ENCODE assay signal across 8 cellular contexts in the genomic region with DNA sequence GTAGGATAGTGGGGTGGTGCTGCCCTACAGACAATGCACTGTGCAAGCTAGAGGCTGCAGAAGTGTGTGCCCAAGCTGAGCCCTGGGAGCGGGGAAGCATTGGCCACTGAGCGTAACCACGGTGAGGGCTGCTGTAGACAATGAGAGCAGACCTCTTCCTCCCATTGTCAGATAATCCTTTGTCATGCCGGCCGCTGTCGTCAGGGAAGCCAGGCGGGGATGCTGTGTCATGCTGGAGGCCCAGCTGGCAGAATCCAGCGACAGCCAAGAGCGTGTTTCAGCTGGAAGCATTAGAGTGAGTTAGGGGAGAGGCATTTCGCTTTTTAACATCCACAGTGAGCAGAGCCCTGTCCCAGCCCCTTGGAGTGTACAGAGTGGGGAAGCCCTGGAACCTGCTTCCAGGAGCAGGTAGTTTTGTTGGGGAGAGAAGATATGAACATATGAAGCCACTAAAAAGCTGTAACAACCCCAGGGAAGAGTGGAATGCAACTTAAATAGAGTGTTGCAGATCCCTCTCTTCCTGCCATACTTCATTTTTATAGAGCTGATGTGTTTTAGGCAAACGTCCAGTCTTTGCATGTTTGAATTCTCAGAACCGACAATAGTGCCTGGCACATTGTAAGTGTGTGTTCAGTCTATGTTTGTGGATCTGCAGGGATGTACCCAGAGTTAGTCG. TPM values are rescaled to one million over a fixed set of nuclear protein-coding genes. Genes with fewer than 3 reads are reported as not detected.
DNase-seq lines count a peak whose midpoint lies in the region; TF ChIP-seq lines count a peak whose summit lies in the region.
"Had no signal": no experiment of that assay in that cellular context is flagged by ENCODE, and none has a peak within 500 bp of the region (broad histone marks: within the 10 kb centered on the region; RNA-seq: fewer than 3 reads in every experiment).

No MANE protein-coding gene starts in this region.

- CTCF ChIA-PET in activated CD4-positive, alpha-beta T cell treated with anti-CD3 and anti-CD28 coated beads, Interleukin-2, amount 10 ng/mL, durations not matched to agents 7 days and 5 days (lab: Charles Lee): no interaction called here

- H3K4me3 ChIP-seq in MG63: no peak overlapping the region
- H3K4me3 ChIP-seq in sigmoid colon: no peak overlapping the region

- peak overlapping the region; percentile 77 to 98 (median 89) for H3K27ac ChIP-seq in sigmoid colon

- POLR2A ChIA-PET in activated CD4-positive, alpha-beta T cell treated with anti-CD3 and anti-CD28 coated beads, Interleukin-2, amount 10 ng/mL, durations not matched to agents 7 days and 5 days (lab: Charles Lee): no interaction called here

- no peak overlapping the region for H3K4me3 Mint-ChIP-seq in activated CD4-positive, alpha-beta T cell treated with anti-CD3 and anti-CD28 coated beads, Interleukin-2, amount 10 ng/mL, durations not matched to agents 7 days and 5 days
- H3K4me3 Mint-ChIP-seq: memory B cell had no signal

- H3K27me3 ChIP-seq in MG63 (no peaks in the 10 kb centered on the region), sigmoid colon (no peaks in the 10 kb centered on the region)

- intact Hi-C loops in sigmoid colon (cut with DNase I): loop anchor here (5.0 to 10.0 kb wide), 4 partner anchors 46 to 1739 kb away; partner anchors contain the start of genes CXXC1 and MBD1

- H3K36me3 ChIP-seq in MG63 (peaks cover 16% of the 10 kb centered on the region), sigmoid colon (no peaks in the 10 kb centered on the region)

- peaks cover 20% of the 10 kb centered on the region for H3K4me1 Mint-ChIP-seq in activated CD4-positive, alpha-beta T cell treated with anti-CD3 and anti-CD28 coated beads, Interleukin-2, amount 10 ng/mL, durations not matched to agents 7 days and 5 days

- peaks cover 0 to 91% (median 79%) of the 10 kb centered on the region in 4 donors for H3K4me1 ChIP-seq in sigmoid colon

- TF ChIP-seq POLR2A in sigmoid colon (IDR thresholded peaks at IDR 0.05): no peak

- WGBS in sigmoid colon, 2 donors: 54 to 74% methylated on average over 13 of the region's 13 CpGs

- H3K9me3 ChIP-seq in MG63: no peaks in the 10 kb centered on the region
- H3K9me3 ChIP-seq in sigmoid colon: no peaks in the 10 kb centered on the region

- no peak for TF ChIP-seq CTCF in sigmoid colon (IDR thresholded peaks at IDR 0.05)

- peak; percentile 58 for DNase-seq in MG63
- peak in 54 of 56 donors; percentile 23 to 91 (median 76) for DNase-seq in amygdala (lab: John Stamatoyannopoulos, UW)
- peak; percentile 70 for DNase-seq in hepatic stellate cell (ENCODE audit: low spot score)
- peak; percentile 90 for DNase-seq in sigmoid colon
- no peak for DNase-seq in activated CD4-positive, alpha-beta T cell treated with anti-CD3 and anti-CD28 coated beads, Interleukin-2, amount 10 ng/mL, durations not matched to agents 7 days and 5 days
- no peak for DNase-seq in SIG-M5 treated with dmso at 0.1 percent for 504 hours (lab: John Stamatoyannopoulos, UW; ENCODE audit: unreplicated experiment)
- no peak for DNase-seq in activated CD4-positive, alpha-beta T cell treated with anti-CD3 and anti-CD28 coated beads, Interleukin-2, amount 50 U/mL, for 4 hours

- no peaks in the 10 kb centered on the region for H3K9me3 Mint-ChIP-seq in activated CD4-positive, alpha-beta T cell treated with anti-CD3 and anti-CD28 coated beads, Interleukin-2, amount 10 ng/mL, durations not matched to agents 7 days and 5 days
- H3K9me3 Mint-ChIP-seq: memory B cell had no signal

- H3K27me3 Mint-ChIP-seq in activated CD4-positive, alpha-beta T cell treated with anti-CD3 and anti-CD28 coated beads, Interleukin-2, amount 10 ng/mL, durations not matched to agents 7 days and 5 days: peaks cover 25% of the 10 kb centered on the region

- no peak for TF ChIP-seq EP300 in sigmoid colon (IDR thresholded peaks at IDR 0.05)

- H3K27ac Mint-ChIP-seq in activated CD4-positive, alpha-beta T cell treated with anti-CD3 and anti-CD28 coated beads, Interleukin-2, amount 10 ng/mL, durations not matched to agents 7 days and 5 days: no peak overlapping the region
- H3K27ac Mint-ChIP-seq: memory B cell had no signal

- H3K36me3 Mint-ChIP-seq in activated CD4-positive, alpha-beta T cell treated with anti-CD3 and anti-CD28 coated beads, Interleukin-2, amount 10 ng/mL, durations not matched to agents 7 days and 5 days (ENCODE audit: low read depth): no peaks in the 10 kb centered on the region
- H3K36me3 Mint-ChIP-seq: memory B cell had no signal

RNA-seq across cellular contexts. Expression of gene CTIF, which starts 7.0 kb away (rescaled TPM):
- total RNA-seq in MG63 (2014; rRNA removed; shearing (Covaris generic); ENCODE audit: low replicate concordance): 10.2 and 20.6 TPM in 2 replicates
- 10 to 100 TPM; 22.5 to 65.9 (median 40.4) TPM for total RNA-seq in sigmoid colon
- 10 to 100 TPM in 1 of 3 donors, 1 to 10 TPM in 2; 3.6 to 12.5 (median 3.9) TPM for polyA plus RNA-seq in sigmoid colon
- 1 to 10 TPM; 1.5 to 2.7 TPM for total RNA-seq in activated CD4-positive, alpha-beta T cell treated with anti-CD3 and anti-CD28 coated beads, Interleukin-2, amount 10 ng/mL, durations not matched to agents 7 days and 5 days

Comparison
In these comparisons a context has a peak if more than half of its experiments do, and no peak if none do; other contexts are left out.
1. DNase-seq: peak in MG63 (single experiment), amygdala (54 of 56), hepatic stellate cell (single experiment) and sigmoid colon (single experiment); none in activated CD4-positive, alpha-beta T cell treated with anti-CD3 and anti-CD28 coated beads, Interleukin-2, amount 10 ng/mL, durations not matched to agents 7 days and 5 days (single experiment), SIG-M5 treated with dmso at 0.1 percent for 504 hours (single experiment) and activated CD4-positive, alpha-beta T cell treated with anti-CD3 and anti-CD28 coated beads, Interleukin-2, amount 50 U/mL, for 4 hours (0 of 2).